ENCODE assay signal across 14 cellular contexts in the genomic region with DNA sequence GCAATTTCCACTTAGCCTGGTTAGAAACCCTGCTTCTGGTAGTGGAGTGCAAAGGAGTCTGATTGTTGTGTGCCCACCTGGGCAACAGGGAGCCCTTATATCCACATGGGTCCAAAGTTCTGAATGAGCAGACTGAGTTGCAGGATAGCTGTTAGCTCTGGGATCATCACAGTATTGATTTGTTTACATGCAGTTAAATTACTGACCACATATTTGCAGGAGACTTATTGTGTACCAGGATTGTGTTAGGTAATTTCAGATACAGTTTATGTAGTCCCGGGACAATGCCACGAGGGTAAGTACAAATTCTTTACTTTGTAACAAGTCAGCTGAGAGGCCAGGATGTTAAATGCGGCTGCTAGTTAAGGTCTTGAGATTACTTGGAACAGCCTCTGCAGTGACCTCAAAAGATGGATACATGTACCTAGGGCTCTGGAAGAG. TPM values are rescaled to one million over a fixed set of nuclear protein-coding genes. Genes with fewer than 3 reads are reported as not detected.
"Had no signal": no experiment of that assay in that cellular context is flagged by ENCODE, and none has a peak within 500 bp of the region (broad histone marks: within the 10 kb centered on the region; RNA-seq: fewer than 3 reads in every experiment).

No MANE protein-coding gene starts in this region.

- H3K36me3 ChIP-seq: cardiac muscle cell, WERI-Rb-1 had no signal

- H3K4me3 ChIP-seq: cardiac muscle cell, esophagus squamous epithelium, tibial artery had no signal

- H3K27ac ChIP-seq: cardiac muscle cell, esophagus squamous epithelium, tibial artery, WERI-Rb-1 had no signal

- DNase-seq: activated CD4-positive, alpha-beta T cell treated with anti-CD3 and anti-CD28 coated beads, Interleukin-2, amount 50 U/mL, for 4 hours; activated naive CD8-positive, alpha-beta T cell treated with anti-CD3 and anti-CD28 coated beads for 36 hours; amniotic stem cell; dermis blood vessel endothelial cell; effector memory CD4-positive, alpha-beta T cell; esophagus squamous epithelium; retina; stimulated activated naive CD4-positive, alpha-beta T cell treated with Interleukin-2 at 50 U/mL for 16 hours; T-helper 2 cell; tibial artery; WERI-Rb-1 had no signal

- FAIRE-seq: endothelial cell of umbilical vein had no signal

- H3K9me3 ChIP-seq: esophagus squamous epithelium, tibial artery had no signal

- H3K27me3 ChIP-seq: cardiac muscle cell, esophagus squamous epithelium, tibial artery had no signal

RNA-seq across cellular contexts. Expression of gene ARHGEF26, which starts 18.8 kb away (rescaled TPM):
- total RNA-seq: activated T-helper 1 cell treated with anti-CD3 and anti-CD28 coated beads, Interleukin-12 subunit alpha, Interleukin-12 subunit beta, Interleukin-2, Interleukin-4 antibody, amounts not matched to agents 30 ng/mL and 10 ng/mL and 1 ng/mL, durations not matched to agents 14 hours and 24 hours and 36 hours had no signal
